In the genomic region with DNA sequence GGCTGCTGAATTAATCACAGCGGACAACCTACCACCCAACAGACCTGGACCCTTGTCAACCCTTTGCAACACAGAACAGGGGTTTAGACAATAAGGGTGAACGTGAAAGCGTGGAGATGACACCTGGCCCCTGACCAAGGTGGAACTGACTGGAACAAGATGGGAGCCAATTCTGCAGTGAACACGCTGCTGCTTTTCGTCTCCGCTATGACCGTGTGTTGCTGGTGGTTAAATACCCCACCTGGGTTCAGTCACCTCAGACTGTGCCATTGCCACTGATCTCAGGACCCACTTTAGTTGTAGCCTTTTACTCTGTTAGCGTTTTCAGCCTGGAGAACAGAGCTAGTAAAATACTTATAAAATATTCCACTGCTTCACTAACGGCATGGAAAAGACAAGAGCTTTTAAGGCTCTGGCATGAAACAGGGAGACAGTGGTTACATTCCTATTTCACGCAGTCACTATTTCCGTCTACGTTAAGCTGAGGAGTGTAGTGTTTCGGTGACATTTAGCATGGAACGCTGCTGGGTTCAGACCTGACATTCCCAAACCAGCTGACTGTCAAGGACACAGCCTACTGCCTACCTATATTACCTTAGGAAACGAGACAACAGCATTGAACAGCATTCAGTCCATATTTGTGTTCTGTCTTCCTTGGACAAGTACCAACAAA, we compare ENCODE assay signal across 17 cellular contexts.
DNase-seq lines count a peak whose midpoint lies in the region; ATAC-seq, FAIRE-seq and TF ChIP-seq lines count a peak whose summit lies in the region.
"Had no signal": no experiment of that assay in that cellular context is flagged by ENCODE, and none has a peak within 500 bp of the region (broad histone marks: within the 10 kb centered on the region; RNA-seq: fewer than 3 reads in every experiment).

No MANE protein-coding gene starts in this region.

- H3K36me3 Mint-ChIP-seq in astrocyte (ENCODE audit: low read depth, unreplicated experiment), result no peaks in the 10 kb centered on the region
- H3K36me3 Mint-ChIP-seq: CD8-positive, alpha-beta T cell; natural killer cell; type B pancreatic cell had no signal

- DNase-seq in HCEC 1CT (peak; percentile 56), astrocyte (ENCODE audit: low read depth) (peak; percentile 74), fibroblast of villous mesenchyme (ENCODE audit: low read depth) (peak; percentile 58), skeletal muscle cell (ENCODE audit: low read depth) (peak; percentile 27), LoVo (ENCODE audit: low spot score) (no peak)
- DNase-seq in activated CD8-positive, alpha-beta memory T cell treated with anti-CD3 and anti-CD28 coated beads for 24 hours, result no peak
- DNase-seq: CD8-positive, alpha-beta T cell; endodermal cell; kidney glomerular epithelial cell; natural killer cell; right cardiac atrium; stimulated activated CD4-positive, alpha-beta T cell treated with anti-CD3 and anti-CD28 coated beads, Interleukin-4, amount 100 ng/mL, for 24 hours; WERI-Rb-1 had no signal

- no peaks in the 10 kb centered on the region for H3K79me2 ChIP-seq in astrocyte (ENCODE audit: insufficient read depth, low read length)

- H3K4me3 Mint-ChIP-seq in astrocyte (ENCODE audit: unreplicated experiment), result no peak overlapping the region
- H3K4me3 Mint-ChIP-seq: CD8-positive, alpha-beta T cell; endodermal cell; natural killer cell; type B pancreatic cell had no signal

- no peak for FAIRE-seq in astrocyte (lab: Jason Lieb, UNC)
- FAIRE-seq: G401.6 had no signal

- H3K9ac ChIP-seq in astrocyte (ENCODE audit: low read length), result no peak overlapping the region

- peaks cover 3% of the 10 kb centered on the region for H3K9me3 Mint-ChIP-seq in astrocyte (ENCODE audit: unreplicated experiment)
- H3K9me3 Mint-ChIP-seq: CD8-positive, alpha-beta T cell; natural killer cell; type B pancreatic cell had no signal

- peaks cover 8% of the 10 kb centered on the region for H3K4me1 ChIP-seq in astrocyte (ENCODE audit: insufficient read depth, low read length)

- no peaks in the 10 kb centered on the region for H3K36me3 ChIP-seq in astrocyte (ENCODE audit: insufficient read depth, low read length)
- H3K36me3 ChIP-seq: WERI-Rb-1 had no signal

- TF ChIP-seq CTCF in astrocyte (IDR thresholded peaks at IDR 0.05; ENCODE audit: insufficient read depth, low read depth, low read length) (no peak), fibroblast of villous mesenchyme (IDR thresholded peaks at IDR 0.05; ENCODE audit: insufficient read depth, low read depth, low read length) (no peak)

- H3K4me1 Mint-ChIP-seq in astrocyte (ENCODE audit: low read depth, unreplicated experiment), result peaks cover 17% of the 10 kb centered on the region

- no peaks in the 10 kb centered on the region for H3K27me3 Mint-ChIP-seq in astrocyte (ENCODE audit: low read depth, unreplicated experiment)

- H3K27ac Mint-ChIP-seq in astrocyte (ENCODE audit: unreplicated experiment), result peak overlapping the region; percentile 94
- H3K27ac Mint-ChIP-seq: CD8-positive, alpha-beta T cell; endodermal cell; natural killer cell; type B pancreatic cell had no signal

- no peak for ATAC-seq in HG02642 (IDR thresholded peaks at IDR 0.05; ENCODE audit: poor library complexity, unreplicated experiment)
- no peak for ATAC-seq in GM21447 (IDR thresholded peaks at IDR 0.05; ENCODE audit: unreplicated experiment)
- ATAC-seq: CD8-positive, alpha-beta T cell; natural killer cell; right cardiac atrium had no signal

- peak overlapping the region; percentile 24 for H3K4me2 ChIP-seq in astrocyte (ENCODE audit: low read length)

- H3K4me3 ChIP-seq in astrocyte (ENCODE audit: insufficient read depth, low read depth, low read length) (no peak overlapping the region), fibroblast of villous mesenchyme (ENCODE audit: low read depth, low read length) (no peak overlapping the region), skeletal muscle cell (ENCODE audit: low read depth, low read length) (no peak overlapping the region)

- H3K27me3 ChIP-seq in astrocyte (ENCODE audit: insufficient read depth, low read length), result no peaks in the 10 kb centered on the region

- H2AFZ ChIP-seq in astrocyte (ENCODE audit: low read depth, low read length), result no peak overlapping the region

- no peaks in the 10 kb centered on the region for H3K9me3 ChIP-seq in astrocyte (ENCODE audit: insufficient read depth, low read depth, low read length)

- H3K27ac ChIP-seq in astrocyte (ENCODE audit: low read depth, low read length), result no peak overlapping the region
- H3K27ac ChIP-seq: WERI-Rb-1 had no signal

- no peaks in the 10 kb centered on the region for H4K20me1 ChIP-seq in astrocyte (ENCODE audit: insufficient read depth, low read length)

Comparison
In these comparisons a context has a peak if more than half of its experiments do, and no peak if none do; other contexts are left out.
1. DNase-seq: peak in HCEC 1CT (single experiment), astrocyte (single experiment), fibroblast of villous mesenchyme (single experiment) and skeletal muscle cell (single experiment); none in LoVo (single experiment) and activated CD8-positive, alpha-beta memory T cell treated with anti-CD3 and anti-CD28 coated beads for 24 hours (single experiment).